14 cellular contexts compared by ENCODE assay signal in genomic region chr1:65027699-65028358, GRCh38.
A peak's percentile ranks its signal among the peaks of the same experiment; 100 is the strongest.
DNase-seq lines count a peak whose midpoint lies in the region; ATAC-seq, FAIRE-seq and TF ChIP-seq lines count a peak whose summit lies in the region.
"Had no signal": no experiment of that assay in that cellular context is flagged by ENCODE, and none has a peak within 500 bp of the region (broad histone marks: within the 10 kb centered on the region; RNA-seq: fewer than 3 reads in every experiment).

No MANE protein-coding gene starts in this region.

- H3K27ac Mint-ChIP-seq in CD4-positive, alpha-beta memory T cell: no peak overlapping the region
- H3K27ac Mint-ChIP-seq: GM23338 had no signal

- no peak overlapping the region for H3K4me3 Mint-ChIP-seq in CD4-positive, alpha-beta memory T cell
- H3K4me3 Mint-ChIP-seq: GM23338 had no signal

- H3K9me3 ChIP-seq in PC-3 (ENCODE audit: low read length) (no peaks in the 10 kb centered on the region), gastroesophageal sphincter (no peaks in the 10 kb centered on the region), HAP-1 (no peaks in the 10 kb centered on the region)
- no peaks in the 10 kb centered on the region for H3K9me3 ChIP-seq in CD4-positive, alpha-beta memory T cell (ENCODE audit: control insufficient read depth in 1 of 2, low read length in 2 of 2)
- H3K9me3 ChIP-seq: BE2C, tibial artery had no signal

- TF ChIP-seq EP300 in gastroesophageal sphincter (IDR thresholded peaks at IDR 0.05): no peak

- POLR2A ChIA-PET in PC-3 (lab: Charles Lee; ENCODE audit: unreplicated experiment): no interaction called here
- POLR2A ChIA-PET in CD4-positive, alpha-beta memory T cell (lab: Charles Lee; ENCODE audit: partially characterized antibody): no interaction called here

- TF ChIP-seq POLR2A in gastroesophageal sphincter (IDR thresholded peaks at IDR 0.05): no peak

- CTCF ChIA-PET in PC-3 (lab: Charles Lee): interaction anchor here (0.5 kb wide), 1 partner anchor 342 kb away, joined by 4 read pairs; no protein-coding TSS in a partner anchor
- CTCF ChIA-PET in CD4-positive, alpha-beta memory T cell (lab: Charles Lee; ENCODE audit: partially characterized antibody): no interaction called here

- H3K4me1 Mint-ChIP-seq in CD4-positive, alpha-beta memory T cell: peaks cover 6 to 22% (median 14%) of the 10 kb centered on the region in 4 donors

- no peak overlapping the region for H3K27ac ChIP-seq in PC-3 (ENCODE audit: low read length)
- no peak overlapping the region for H3K27ac ChIP-seq in gastroesophageal sphincter
- H3K27ac ChIP-seq in CD4-positive, alpha-beta memory T cell (ENCODE audit: low read depth, low read length): no peak overlapping the region
- H3K27ac ChIP-seq: KMS-11, tibial artery had no signal

- DNase-seq in DMS79 treated with DMSO at 0.1 percent for 48 hours (lab: John Stamatoyannopoulos, UW): peak; percentile 67
- peak; percentile 52 for DNase-seq in PC-3
- DNase-seq in omental fat pad (ENCODE audit: low spot score): no peak
- no peak for DNase-seq in HAP-1 (ENCODE audit: low spot score in 2 of 2)
- no peak for DNase-seq in GM19239 (ENCODE audit: insufficient read length, low spot score)
- no peak for DNase-seq in CD4-positive, alpha-beta memory T cell
- DNase-seq: activated CD4-positive, CD25-positive, alpha-beta regulatory T cell; BE2C; NCI-H748 treated with DMSO at 0.1 percent for 48 hours had no signal

- no peak overlapping the region for H2AFZ ChIP-seq in PC-3 (ENCODE audit: low read length)
- H2AFZ ChIP-seq: GM23338 had no signal

- H3K9me2 ChIP-seq in PC-3 (replicated peaks; ENCODE audit: low read length): no peaks in the 10 kb centered on the region

- H3F3A ChIP-seq in PC-3 (ENCODE audit: low read length, unreplicated experiment): no peaks in the 10 kb centered on the region

- intact Hi-C loops in PC-3 (cut with micrococcal nuclease): no loop called here
- intact Hi-C loops in CD4-positive, alpha-beta memory T cell (cut with micrococcal nuclease): no loop called here

- H3K36me3 ChIP-seq in PC-3 (ENCODE audit: low read depth, low read length) (no peaks in the 10 kb centered on the region), gastroesophageal sphincter (peaks cover 0 to 3% of the 10 kb centered on the region in 2 donors), HAP-1 (replicated peaks) (no peaks in the 10 kb centered on the region)
- no peaks in the 10 kb centered on the region for H3K36me3 ChIP-seq in CD4-positive, alpha-beta memory T cell (ENCODE audit: insufficient read depth, low read length)
- H3K36me3 ChIP-seq: BE2C had no signal

- H3K79me2 ChIP-seq in PC-3 (ENCODE audit: low read length): no peaks in the 10 kb centered on the region

- H3K27me3 Mint-ChIP-seq in CD4-positive, alpha-beta memory T cell: no peaks in the 10 kb centered on the region

- H3K4me3 ChIP-seq in PC-3 (ENCODE audit: low read length) (no peak overlapping the region), gastroesophageal sphincter (no peak overlapping the region), HAP-1 (no peak overlapping the region)
- H3K4me3 ChIP-seq in CD4-positive, alpha-beta memory T cell (ENCODE audit: low read length in 2 of 2): no peak overlapping the region
- H3K4me3 ChIP-seq: GM23338, tibial artery had no signal

- TF ChIP-seq CTCF in PC-3 (conservative IDR thresholded peaks at IDR 0.05; ENCODE audit: low read depth, low read length) (no peak), gastroesophageal sphincter (IDR thresholded peaks at IDR 0.05) (no peak), omental fat pad (IDR thresholded peaks at IDR 0.05) (no peak)

- H3K9me3 Mint-ChIP-seq in CD4-positive, alpha-beta memory T cell: peaks cover 0 to 3% (median 0%) of the 10 kb centered on the region in 8 donors

- FAIRE-seq in GM19239 (lab: Jason Lieb, UNC): no peak

- peak; percentile 11 for ATAC-seq in PC-3
- peak; percentile 16 for ATAC-seq in gastroesophageal sphincter
- peak; percentile 75 for ATAC-seq in omental fat pad (ENCODE audit: low FRiP score)
- no peak for ATAC-seq in HG02885 (IDR thresholded peaks at IDR 0.05; ENCODE audit: poor library complexity, unreplicated experiment)
- ATAC-seq: GM23338 had no signal

- no TSS peak for BruUV-seq in PC-3 (replicated peaks; lab: Mats Ljungman, UMichigan)

- H3K27me3 ChIP-seq in PC-3 (ENCODE audit: low read length) (no peaks in the 10 kb centered on the region), gastroesophageal sphincter (no peaks in the 10 kb centered on the region), HAP-1 (ENCODE audit: low read depth) (no peaks in the 10 kb centered on the region; the same call in 1 of the 2 replicates)
- no peaks in the 10 kb centered on the region for H3K27me3 ChIP-seq in CD4-positive, alpha-beta memory T cell (ENCODE audit: insufficient read depth, low read length)
- H3K27me3 ChIP-seq: BE2C, tibial artery had no signal

- in situ Hi-C loops in HAP-1 (cut with MboI; ENCODE audit: low sequenced_read_pairs): no loop called here

- H3K9ac ChIP-seq in PC-3 (ENCODE audit: low read length): no peak overlapping the region
- H3K9ac ChIP-seq: KMS-11 had no signal

- H3K36me3 Mint-ChIP-seq in CD4-positive, alpha-beta memory T cell: peaks cover 0 to 12% of the 10 kb centered on the region in 2 donors

- WGBS in gastroesophageal sphincter (ENCODE audit: low coverage in 1 of 2), 2 donors: 23% methylated on average over 1 to 4 of the region's 5 CpGs

- no peaks in the 10 kb centered on the region for H4K20me1 ChIP-seq in PC-3 (ENCODE audit: low read length)

- peaks cover 4% of the 10 kb centered on the region; the same call in 1 of the 2 replicates for H3K4me1 ChIP-seq in PC-3 (ENCODE audit: insufficient read depth, low read length)
- peaks cover 0 to 39% (median 13%) of the 10 kb centered on the region in 3 donors for H3K4me1 ChIP-seq in gastroesophageal sphincter
- H3K4me1 ChIP-seq in HAP-1: no peaks in the 10 kb centered on the region; the same call in 1 of the 2 replicates
- H3K4me1 ChIP-seq in CD4-positive, alpha-beta memory T cell (ENCODE audit: insufficient read depth, low read length): peaks cover 4% of the 10 kb centered on the region
- H3K4me1 ChIP-seq: BE2C had no signal

- no peak overlapping the region for H3K4me2 ChIP-seq in PC-3 (ENCODE audit: low read length)
- H3K4me2 ChIP-seq: GM23338, KMS-11 had no signal

Comparison
In these comparisons a context has a peak if more than half of its experiments do, and no peak if none do; other contexts are left out.
1. DNase-seq: peak in DMS79 treated with DMSO at 0.1 percent for 48 hours (single experiment) and PC-3 (single experiment); none in omental fat pad (single experiment), HAP-1 (0 of 2), GM19239 (single experiment) and CD4-positive, alpha-beta memory T cell (0 of 5).